ENCODE assay signal across 11 cellular contexts in the genomic region with DNA sequence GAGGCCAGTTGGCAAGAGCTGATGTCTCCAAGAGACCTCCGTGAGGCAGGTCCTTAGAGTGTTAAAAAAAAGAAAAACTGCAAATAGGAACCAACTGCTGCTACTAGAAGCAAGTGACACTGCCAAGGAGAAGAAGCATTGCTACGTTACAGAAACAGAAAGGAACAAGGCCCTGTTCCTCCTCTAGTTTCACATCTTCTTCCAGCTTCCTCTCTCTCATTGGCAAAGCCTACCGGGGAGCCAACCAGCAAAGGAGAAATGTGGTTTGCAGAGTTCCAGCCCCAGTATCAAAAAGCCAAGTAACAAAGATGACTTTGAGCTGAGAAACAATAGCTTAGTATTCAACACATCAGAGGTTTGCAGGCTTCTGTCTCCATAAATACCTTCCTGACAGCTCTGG.
DNase-seq lines count a peak whose midpoint lies in the region; ATAC-seq and TF ChIP-seq lines count a peak whose summit lies in the region.
"Had no signal": no experiment of that assay in that cellular context is flagged by ENCODE, and none has a peak within 500 bp of the region (broad histone marks: within the 10 kb centered on the region; RNA-seq: fewer than 3 reads in every experiment).

No MANE protein-coding gene starts in this region.

- no peak overlapping the region for H3K27ac Mint-ChIP-seq in stimulated activated effector memory CD8-positive, alpha-beta T cell treated with anti-CD3 and anti-CD28 coated beads, Interleukin-12 subunit alpha, Interleukin-12 subunit beta, amount 100 ng/mL, for 72 hours
- H3K27ac Mint-ChIP-seq: activated T-cell treated with anti-CD3 and anti-CD28 coated beads, Interleukin-2, amount 50 U/mL, for 72 hours had no signal

- ATAC-seq in GM19043 (IDR thresholded peaks at IDR 0.05; ENCODE audit: low read depth, unreplicated experiment) (peak; percentile 79), HG02870 (IDR thresholded peaks at IDR 0.05; ENCODE audit: unreplicated experiment) (peak; percentile 77), HG03280 (IDR thresholded peaks at IDR 0.05; ENCODE audit: unreplicated experiment) (no peak)
- ATAC-seq in stimulated activated effector memory CD8-positive, alpha-beta T cell treated with anti-CD3 and anti-CD28 coated beads, Interleukin-12 subunit alpha, Interleukin-12 subunit beta, amount 100 ng/mL, for 72 hours, result no peak
- ATAC-seq: activated T-cell treated with anti-CD3 and anti-CD28 coated beads, Interleukin-2, amount 50 U/mL, for 72 hours had no signal

- no peaks in the 10 kb centered on the region for H3K4me1 Mint-ChIP-seq in stimulated activated effector memory CD8-positive, alpha-beta T cell treated with anti-CD3 and anti-CD28 coated beads, Interleukin-12 subunit alpha, Interleukin-12 subunit beta, amount 100 ng/mL, for 72 hours

- TF ChIP-seq CTCF in NB4 (IDR thresholded peaks at IDR 0.05; ENCODE audit: low read depth, low read length), result no peak

- TF ChIP-seq POLR2A in NB4 (IDR thresholded peaks at IDR 0.05; ENCODE audit: extremely low read depth, insufficient read length), result no peak

- no peaks in the 10 kb centered on the region for H3K9me3 Mint-ChIP-seq in stimulated activated effector memory CD8-positive, alpha-beta T cell treated with anti-CD3 and anti-CD28 coated beads, Interleukin-12 subunit alpha, Interleukin-12 subunit beta, amount 100 ng/mL, for 72 hours
- H3K9me3 Mint-ChIP-seq: activated T-cell treated with anti-CD3 and anti-CD28 coated beads, Interleukin-2, amount 50 U/mL, for 72 hours had no signal

- H3K4me3 ChIP-seq in NB4 (ENCODE audit: low read depth, low read length), result no peak overlapping the region

- no peaks in the 10 kb centered on the region for H3K36me3 Mint-ChIP-seq in stimulated activated effector memory CD8-positive, alpha-beta T cell treated with anti-CD3 and anti-CD28 coated beads, Interleukin-12 subunit alpha, Interleukin-12 subunit beta, amount 100 ng/mL, for 72 hours

- DNase-seq in NB4 (ENCODE audit: low read depth) (peak; percentile 42), pons (ENCODE audit: low spot score) (peak; percentile 95)
- DNase-seq in effector CD4-positive, alpha-beta T cell, result no peak
- DNase-seq in stimulated activated effector memory CD8-positive, alpha-beta T cell treated with anti-CD3 and anti-CD28 coated beads, Interleukin-12 subunit alpha, Interleukin-12 subunit beta, amount 100 ng/mL, for 72 hours (ENCODE audit: low spot score in 2 of 2), result no peak
- DNase-seq in activated CD4-positive, alpha-beta T cell treated with anti-CD3 and anti-CD28 coated beads for 1 hour, result no peak
- DNase-seq: activated T-cell treated with anti-CD3 and anti-CD28 coated beads, Interleukin-2, amount 50 U/mL, for 72 hours; NCI-H1930; SK-N-SH had no signal

- no peak overlapping the region for H3K4me3 Mint-ChIP-seq in stimulated activated effector memory CD8-positive, alpha-beta T cell treated with anti-CD3 and anti-CD28 coated beads, Interleukin-12 subunit alpha, Interleukin-12 subunit beta, amount 100 ng/mL, for 72 hours
- H3K4me3 Mint-ChIP-seq: activated T-cell treated with anti-CD3 and anti-CD28 coated beads, Interleukin-2, amount 50 U/mL, for 72 hours had no signal

Comparison
In these comparisons a context has a peak if more than half of its experiments do, and no peak if none do; other contexts are left out.
1. ATAC-seq: peak in GM19043 (single experiment) and HG02870 (single experiment); none in HG03280 (single experiment) and stimulated activated effector memory CD8-positive, alpha-beta T cell treated with anti-CD3 and anti-CD28 coated beads, Interleukin-12 subunit alpha, Interleukin-12 subunit beta, amount 100 ng/mL, for 72 hours (single experiment).
2. DNase-seq: peak in NB4 (single experiment) and pons (single experiment); none in effector CD4-positive, alpha-beta T cell (single experiment), stimulated activated effector memory CD8-positive, alpha-beta T cell treated with anti-CD3 and anti-CD28 coated beads, Interleukin-12 subunit alpha, Interleukin-12 subunit beta, amount 100 ng/mL, for 72 hours (0 of 2) and activated CD4-positive, alpha-beta T cell treated with anti-CD3 and anti-CD28 coated beads for 1 hour (single experiment).